8 cellular contexts compared by ENCODE assay signal in genomic region chr6:90297124-90297865, GRCh38. TPM values are rescaled to one million over a fixed set of nuclear protein-coding genes. Genes with fewer than 3 reads are reported as not detected.
DNase-seq lines count a peak whose midpoint lies in the region; ATAC-seq and TF ChIP-seq lines count a peak whose summit lies in the region.

No MANE protein-coding gene starts in this region.

- H3K27ac ChIP-seq in layer of hippocampus (ENCODE audit: low read depth, low read length), result peak overlapping the region; percentile 86
- peak overlapping the region; percentile 92 for H3K27ac ChIP-seq in suprapubic skin

- H3K36me3 ChIP-seq in adipocyte (ENCODE audit: control insufficient read depth, insufficient read depth, low read length, severe bottlenecking) (no peaks in the 10 kb centered on the region), suprapubic skin (no peaks in the 10 kb centered on the region)

- no peak for DNase-seq in T-helper 1 cell
- no peak for DNase-seq in adipocyte (ENCODE audit: low read depth)
- DNase-seq in suprapubic skin (ENCODE audit: low spot score in 2 of 2), result peak in 1 of 2 donors; percentile 77

- 46% methylated on average over 18 of the region's 30 CpGs for WGBS in suprapubic skin

- peaks cover 2% of the 10 kb centered on the region for H3K36me3 Mint-ChIP-seq in T-helper 1 cell treated with Interleukin-12 subunit alpha and Interleukin-12 subunit beta and Interleukin-4 antibody, amounts not matched to agents 30 μg/mL and 1 μg/mL, for 36 hours (ENCODE audit: low read depth)

- ATAC-seq in GM19452 (IDR thresholded peaks at IDR 0.05; ENCODE audit: unreplicated experiment), result no peak
- no peak for ATAC-seq in GM19035 (IDR thresholded peaks at IDR 0.05; ENCODE audit: unreplicated experiment)
- no peak for ATAC-seq in HG02870 (IDR thresholded peaks at IDR 0.05; ENCODE audit: unreplicated experiment)

- peak overlapping the region; percentile 31 for H3K27ac Mint-ChIP-seq in T-helper 1 cell treated with Interleukin-12 subunit alpha and Interleukin-12 subunit beta and Interleukin-4 antibody, amounts not matched to agents 30 μg/mL and 1 μg/mL, for 36 hours

- peaks cover 27% of the 10 kb centered on the region for H3K4me1 Mint-ChIP-seq in T-helper 1 cell treated with Interleukin-12 subunit alpha and Interleukin-12 subunit beta and Interleukin-4 antibody, amounts not matched to agents 30 μg/mL and 1 μg/mL, for 36 hours (ENCODE audit: low read depth)

- H3K9me3 ChIP-seq in adipocyte (ENCODE audit: control insufficient read depth, low read length) (no peaks in the 10 kb centered on the region), suprapubic skin (no peaks in the 10 kb centered on the region)

- no peak for TF ChIP-seq POLR2A in suprapubic skin (IDR thresholded peaks at IDR 0.05)

- peak overlapping the region; percentile 67 for H3K4me3 ChIP-seq in adipocyte (ENCODE audit: low read length)
- peak overlapping the region; percentile 92 for H3K4me3 ChIP-seq in suprapubic skin

- H3K27me3 ChIP-seq in adipocyte (replicated peaks; ENCODE audit: control insufficient read depth, insufficient read depth, low read length), result peaks cover 4% of the 10 kb centered on the region
- no peaks in the 10 kb centered on the region for H3K27me3 ChIP-seq in layer of hippocampus (ENCODE audit: control insufficient read depth, insufficient read depth, low read length)
- H3K27me3 ChIP-seq in suprapubic skin, result no peaks in the 10 kb centered on the region

- H3K27me3 Mint-ChIP-seq in T-helper 1 cell treated with Interleukin-12 subunit alpha and Interleukin-12 subunit beta and Interleukin-4 antibody, amounts not matched to agents 30 μg/mL and 1 μg/mL, for 36 hours (ENCODE audit: low read depth), result peaks cover 44% of the 10 kb centered on the region

- no peaks in the 10 kb centered on the region for H3K9me3 Mint-ChIP-seq in T-helper 1 cell treated with Interleukin-12 subunit alpha and Interleukin-12 subunit beta and Interleukin-4 antibody, amounts not matched to agents 30 μg/mL and 1 μg/mL, for 36 hours

- no peak overlapping the region for H3K9ac ChIP-seq in adipocyte (ENCODE audit: low read length)

- H3K4me1 ChIP-seq in adipocyte (ENCODE audit: control insufficient read depth, insufficient read depth, low read length) (peaks cover 10% of the 10 kb centered on the region), suprapubic skin (peaks cover 17% of the 10 kb centered on the region)

- peak overlapping the region; percentile 46 for H3K4me3 Mint-ChIP-seq in T-helper 1 cell treated with Interleukin-12 subunit alpha and Interleukin-12 subunit beta and Interleukin-4 antibody, amounts not matched to agents 30 μg/mL and 1 μg/mL, for 36 hours

- TF ChIP-seq EP300 in suprapubic skin (IDR thresholded peaks at IDR 0.05), result no peak

- no peak for TF ChIP-seq CTCF in suprapubic skin (IDR thresholded peaks at IDR 0.05)

RNA-seq across cellular contexts. Expression of gene BACH2, which starts 0.7 kb away (rescaled TPM):
- 10 to 100 TPM in 2 of 4 donors, 1 to 10 TPM in 2; 8.5 to 20.0 (median 13.3) TPM for total RNA-seq in suprapubic skin
